In the genomic region with DNA sequence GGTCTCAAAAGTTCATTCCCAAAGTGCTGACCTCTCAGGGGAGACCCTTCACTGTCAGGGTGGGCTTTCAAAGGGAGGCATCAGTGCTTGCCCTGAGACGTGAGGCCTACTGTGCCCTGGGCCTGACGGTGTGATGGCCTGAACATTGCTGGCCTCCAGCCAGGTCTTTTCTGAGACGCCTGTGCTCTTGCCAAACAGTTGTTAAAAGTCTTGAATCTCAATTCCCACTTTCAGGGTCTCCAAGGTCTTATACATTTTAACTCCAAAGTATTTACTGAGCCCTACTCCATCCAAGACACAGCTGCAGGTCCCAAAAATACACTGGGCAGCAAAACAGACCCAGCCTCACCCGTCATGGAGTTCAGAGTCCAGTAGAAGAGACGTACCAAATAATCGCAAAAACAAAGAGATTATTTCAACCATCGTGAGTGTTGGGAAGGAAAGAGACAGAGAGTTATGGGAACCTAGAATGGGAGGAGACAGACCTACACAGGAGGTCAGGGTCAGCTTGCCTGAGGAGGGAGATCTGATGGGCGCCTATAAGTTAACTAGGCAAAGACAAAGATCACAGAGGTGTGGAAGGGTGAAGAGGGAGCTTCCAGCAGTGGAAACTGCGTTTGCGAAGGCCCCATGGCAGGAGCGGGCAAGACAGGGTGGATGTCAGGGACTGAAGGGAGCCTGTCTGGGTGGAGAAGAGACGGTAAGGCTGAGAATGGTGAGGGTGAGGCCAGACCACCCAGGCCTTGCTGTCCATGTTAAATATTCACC, we compare ENCODE assay signal across 1 cellular context.
TF ChIP-seq lines count a peak whose summit lies in the region.

No MANE protein-coding gene starts in this region.

TF ChIP-seq in HepG2, 621 proteins besides CTCF, POLR2A, EP300 and RAD21 (continued from another document and continues in another):
- TF ChIP-seq ZNF276 (CRISPR knock-in tag; IDR thresholded peaks at IDR 0.05; ENCODE audit: low read depth): no peak
- TF ChIP-seq ZFP41 (CRISPR knock-in tag; IDR thresholded peaks at IDR 0.05; ENCODE audit: borderline replicate concordance): no peak
- TF ChIP-seq ZFYVE20 (CRISPR knock-in tag; IDR thresholded peaks at IDR 0.05; ENCODE audit: borderline replicate concordance, low read depth): no peak
- TF ChIP-seq TBP (CRISPR knock-in tag; IDR thresholded peaks at IDR 0.05): no peak
- TF ChIP-seq ZNF354B (CRISPR knock-in tag; IDR thresholded peaks at IDR 0.05): 0 out of 2 replicates have a peak, but pooled peaks have one; percentile 66
- TF ChIP-seq ZNF343 (CRISPR knock-in tag; IDR thresholded peaks at IDR 0.05): peak; percentile 77; the same call in 1 of the 2 replicates
- TF ChIP-seq NFATC3 (CRISPR knock-in tag; IDR thresholded peaks at IDR 0.05): no peak
- TF ChIP-seq NFE2L1 (CRISPR knock-in tag; IDR thresholded peaks at IDR 0.05; ENCODE audit: borderline replicate concordance): peak; percentile 64; the same call in 1 of the 2 replicates
- no peak for TF ChIP-seq KAT2B (IDR thresholded peaks at IDR 0.05; ENCODE audit: borderline replicate concordance, low read depth, low read length)
- TF ChIP-seq TOE1 (CRISPR knock-in tag; IDR thresholded peaks at IDR 0.05): no peak
- no peak; the same call in 1 of the 2 replicates for TF ChIP-seq DPF2 (CRISPR knock-in tag; IDR thresholded peaks at IDR 0.05; ENCODE audit: borderline replicate concordance, low read depth)
- TF ChIP-seq ZNF629 (CRISPR knock-in tag; conservative IDR thresholded peaks at IDR 0.05): no peak
- TF ChIP-seq TP53 (CRISPR knock-in tag; conservative IDR thresholded peaks at IDR 0.05): no peak
- no peak for TF ChIP-seq SYNCRIP (IDR thresholded peaks at IDR 0.05; ENCODE audit: insufficient read depth, low read depth, low read length)
- no peak for TF ChIP-seq RAD51 (IDR thresholded peaks at IDR 0.05; ENCODE audit: borderline replicate concordance)
- 0 out of 2 replicates have a peak, but pooled peaks have one; percentile 53 for TF ChIP-seq ZNF83 (CRISPR knock-in tag; IDR thresholded peaks at IDR 0.05; ENCODE audit: borderline replicate concordance)
- no peak for TF ChIP-seq ZNF720 (CRISPR knock-in tag; IDR thresholded peaks at IDR 0.05)
- TF ChIP-seq ZNF747 (CRISPR knock-in tag; IDR thresholded peaks at IDR 0.05; ENCODE audit: borderline replicate concordance): no peak
- TF ChIP-seq, protein P1, sequence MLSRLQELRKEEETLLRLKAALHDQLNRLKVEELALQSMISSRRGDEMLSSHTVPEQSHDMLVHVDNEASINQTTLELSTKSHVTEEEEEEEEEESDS (CRISPR knock-in tag; IDR thresholded peaks at IDR 0.05; ENCODE audit: borderline replicate concordance): no peak
- TF ChIP-seq NFKBIZ (CRISPR knock-in tag; IDR thresholded peaks at IDR 0.05): no peak
- TF ChIP-seq ZNF143 (CRISPR knock-in tag; IDR thresholded peaks at IDR 0.05): 0 out of 2 replicates have a peak, but pooled peaks have one; percentile 28
- no peak for TF ChIP-seq BRF2 (CRISPR knock-in tag; IDR thresholded peaks at IDR 0.05)
- TF ChIP-seq ZC3H4 (CRISPR knock-in tag; IDR thresholded peaks at IDR 0.05; ENCODE audit: borderline replicate concordance): no peak
- no peak for TF ChIP-seq ZFP82 (CRISPR knock-in tag; IDR thresholded peaks at IDR 0.05; ENCODE audit: borderline replicate concordance)
- peak; percentile 19; the same call in 1 of the 2 replicates for TF ChIP-seq ZNF350 (CRISPR knock-in tag; IDR thresholded peaks at IDR 0.05; ENCODE audit: borderline replicate concordance, low read depth)
- peak; percentile 20; the same call in 1 of the 2 replicates for TF ChIP-seq FOXK1 (CRISPR knock-in tag; IDR thresholded peaks at IDR 0.05; ENCODE audit: borderline replicate concordance, low read depth)
- no peak for TF ChIP-seq TERF1 (CRISPR knock-in tag; IDR thresholded peaks at IDR 0.05)
- peak; percentile 13; the same call in 1 of the 2 replicates for TF ChIP-seq SAP130 (CRISPR knock-in tag; IDR thresholded peaks at IDR 0.05; ENCODE audit: low read depth)
- TF ChIP-seq ZNF782 (CRISPR knock-in tag; IDR thresholded peaks at IDR 0.05; ENCODE audit: borderline replicate concordance): no peak; the same call in 1 of the 2 replicates
- no peak; the same call in 1 of the 2 replicates for TF ChIP-seq HMG20A (CRISPR knock-in tag; IDR thresholded peaks at IDR 0.05; ENCODE audit: borderline replicate concordance)
- no peak for TF ChIP-seq SOX6 (IDR thresholded peaks at IDR 0.05)
- peak; percentile 47; the same call in 1 of the 2 replicates for TF ChIP-seq SOX6 (CRISPR knock-in tag; IDR thresholded peaks at IDR 0.05)
- no peak for TF ChIP-seq SIN3A (IDR thresholded peaks at IDR 0.05; ENCODE audit: borderline replicate concordance, low read depth, low read length)
- TF ChIP-seq ZNF660 (CRISPR knock-in tag; IDR thresholded peaks at IDR 0.05; ENCODE audit: borderline replicate concordance, low read depth): no peak
- peak; percentile 10; the same call in 1 of the 2 replicates for TF ChIP-seq ISL2 (CRISPR knock-in tag; IDR thresholded peaks at IDR 0.05)
- TF ChIP-seq RBM22 (optimal IDR thresholded peaks at IDR 0.05; ENCODE audit: low read length): no peak
- 0 out of 2 replicates have a peak, but pooled peaks have one; percentile 23 for TF ChIP-seq TARDBP (CRISPR knock-in tag; IDR thresholded peaks at IDR 0.05)
- TF ChIP-seq, protein P2, sequence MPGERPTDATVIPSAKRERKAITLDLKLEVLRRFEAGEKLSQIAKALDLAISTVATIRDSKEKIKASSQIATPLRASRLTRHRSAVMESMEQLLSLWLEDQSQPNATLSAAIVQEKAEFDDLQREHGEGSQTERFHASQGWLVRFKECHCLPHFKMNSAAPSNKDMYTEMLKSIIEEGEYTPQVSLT (CRISPR knock-in tag; IDR thresholded peaks at IDR 0.05; ENCODE audit: borderline replicate concordance, low read depth): no peak
- peak; percentile 19; the same call in 1 of the 2 replicates for TF ChIP-seq HNF4G (IDR thresholded peaks at IDR 0.05; ENCODE audit: borderline replicate concordance, low read depth, low read length)
- no peak for TF ChIP-seq HNF4G (CRISPR knock-in tag; IDR thresholded peaks at IDR 0.05; ENCODE audit: borderline replicate concordance, low read depth)
- TF ChIP-seq, protein P3, sequence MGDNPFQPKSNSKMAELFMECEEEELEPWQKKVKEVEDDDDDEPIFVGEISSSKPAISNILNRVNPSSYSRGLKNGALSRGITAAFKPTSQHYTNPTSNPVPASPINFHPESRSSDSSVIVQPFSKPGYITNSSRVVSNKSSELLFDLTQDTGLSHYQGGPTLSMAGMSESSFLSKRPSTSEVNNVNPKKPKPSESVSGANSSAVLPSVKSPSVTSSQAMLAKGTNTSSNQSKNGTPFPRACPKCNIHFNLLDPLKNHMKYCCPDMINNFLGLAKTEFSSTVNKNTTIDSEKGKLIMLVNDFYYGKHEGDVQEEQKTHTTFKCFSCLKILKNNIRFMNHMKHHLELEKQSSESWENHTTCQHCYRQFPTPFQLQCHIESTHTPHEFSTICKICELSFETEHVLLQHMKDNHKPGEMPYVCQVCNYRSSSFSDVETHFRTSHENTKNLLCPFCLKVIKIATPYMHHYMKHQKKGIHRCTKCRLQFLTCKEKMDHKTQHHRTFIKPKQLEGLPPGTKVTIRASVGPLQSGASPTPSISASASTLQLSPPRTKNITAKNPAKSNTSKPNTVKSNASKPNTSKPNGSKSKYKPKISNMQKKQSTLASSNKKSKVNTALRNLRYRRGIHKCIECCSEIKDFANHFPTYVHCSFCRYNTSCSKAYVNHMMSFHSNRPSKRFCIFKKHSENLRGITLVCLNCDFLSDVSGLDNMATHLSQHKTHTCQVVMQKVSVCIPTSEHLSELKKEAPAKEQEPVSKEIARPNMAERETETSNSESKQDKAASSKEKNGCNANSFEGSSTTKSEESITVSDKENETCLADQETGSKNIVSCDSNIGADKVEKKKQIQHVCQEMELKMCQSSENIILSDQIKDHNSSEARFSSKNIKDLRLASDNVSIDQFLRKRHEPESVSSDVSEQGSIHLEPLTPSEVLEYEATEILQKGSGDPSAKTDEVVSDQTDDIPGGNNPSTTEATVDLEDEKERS (CRISPR knock-in tag; IDR thresholded peaks at IDR 0.05): no peak
- peak; percentile 63; the same call in 1 of the 2 replicates for TF ChIP-seq ARID5B (CRISPR knock-in tag; IDR thresholded peaks at IDR 0.05)
- TF ChIP-seq, protein P4, sequence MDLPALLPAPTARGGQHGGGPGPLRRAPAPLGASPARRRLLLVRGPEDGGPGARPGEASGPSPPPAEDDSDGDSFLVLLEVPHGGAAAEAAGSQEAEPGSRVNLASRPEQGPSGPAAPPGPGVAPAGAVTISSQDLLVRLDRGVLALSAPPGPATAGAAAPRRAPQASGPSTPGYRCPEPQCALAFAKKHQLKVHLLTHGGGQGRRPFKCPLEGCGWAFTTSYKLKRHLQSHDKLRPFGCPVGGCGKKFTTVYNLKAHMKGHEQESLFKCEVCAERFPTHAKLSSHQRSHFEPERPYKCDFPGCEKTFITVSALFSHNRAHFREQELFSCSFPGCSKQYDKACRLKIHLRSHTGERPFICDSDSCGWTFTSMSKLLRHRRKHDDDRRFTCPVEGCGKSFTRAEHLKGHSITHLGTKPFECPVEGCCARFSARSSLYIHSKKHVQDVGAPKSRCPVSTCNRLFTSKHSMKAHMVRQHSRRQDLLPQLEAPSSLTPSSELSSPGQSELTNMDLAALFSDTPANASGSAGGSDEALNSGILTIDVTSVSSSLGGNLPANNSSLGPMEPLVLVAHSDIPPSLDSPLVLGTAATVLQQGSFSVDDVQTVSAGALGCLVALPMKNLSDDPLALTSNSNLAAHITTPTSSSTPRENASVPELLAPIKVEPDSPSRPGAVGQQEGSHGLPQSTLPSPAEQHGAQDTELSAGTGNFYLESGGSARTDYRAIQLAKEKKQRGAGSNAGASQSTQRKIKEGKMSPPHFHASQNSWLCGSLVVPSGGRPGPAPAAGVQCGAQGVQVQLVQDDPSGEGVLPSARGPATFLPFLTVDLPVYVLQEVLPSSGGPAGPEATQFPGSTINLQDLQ (CRISPR knock-in tag; IDR thresholded peaks at IDR 0.05): no peak
- peak; percentile 54; the same call in 1 of the 2 replicates for TF ChIP-seq HOXA3 (CRISPR knock-in tag; IDR thresholded peaks at IDR 0.05)
- no peak for TF ChIP-seq CBX1 (IDR thresholded peaks at IDR 0.05; ENCODE audit: low read depth)
- no peak for TF ChIP-seq SATB2 (CRISPR knock-in tag; IDR thresholded peaks at IDR 0.05)
- no peak for TF ChIP-seq ATF7 (IDR thresholded peaks at IDR 0.05)
- no peak for TF ChIP-seq ATF7 (CRISPR knock-in tag; IDR thresholded peaks at IDR 0.05)
- TF ChIP-seq MTA1 (CRISPR knock-in tag; IDR thresholded peaks at IDR 0.05; ENCODE audit: borderline replicate concordance): peak; percentile 44; the same call in 1 of the 2 replicates
- TF ChIP-seq ZNF430 (CRISPR knock-in tag; IDR thresholded peaks at IDR 0.05): 0 out of 2 replicates have a peak, but pooled peaks have one; percentile 35
